ENCODE assay signal across 9 cellular contexts in the genomic region with DNA sequence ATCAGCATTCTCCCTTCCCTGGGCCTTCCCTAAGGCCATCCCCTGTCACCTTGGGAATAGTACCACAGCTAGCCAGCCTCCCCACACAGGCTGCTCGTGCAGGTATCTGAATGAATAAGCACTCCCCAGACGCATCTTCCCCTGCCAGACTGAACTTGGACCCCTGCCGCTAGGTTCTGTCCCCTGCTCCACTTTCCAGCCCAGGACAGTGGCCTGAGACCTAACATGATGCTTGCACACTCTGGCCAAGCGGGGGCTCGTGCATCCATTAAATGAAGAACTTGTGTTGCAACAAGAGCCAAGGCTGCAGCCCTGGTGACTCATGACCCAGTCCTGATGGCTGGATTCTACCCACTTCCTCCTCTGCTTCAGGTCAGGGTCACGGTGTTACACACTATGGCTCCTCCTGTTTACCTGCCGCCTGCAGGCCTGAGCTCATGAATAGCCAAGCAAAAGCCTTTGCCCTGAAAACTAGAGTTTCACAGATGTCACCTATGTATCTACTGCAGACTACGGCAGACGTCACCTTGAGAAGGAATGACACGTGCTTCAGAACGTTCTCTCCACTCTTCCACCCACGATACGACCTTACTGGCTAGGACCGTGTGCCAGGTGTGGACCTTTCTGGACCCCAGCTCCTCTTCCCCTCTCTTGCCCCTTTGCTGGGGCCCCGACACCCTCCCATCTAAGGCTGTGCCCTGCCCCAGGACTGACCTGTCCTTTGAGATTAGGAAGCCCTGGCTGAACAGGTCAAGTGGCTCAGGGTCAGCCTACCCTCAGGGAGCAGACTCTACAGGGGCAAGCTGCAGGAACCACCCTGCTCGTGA. TPM values are rescaled to one million over a fixed set of nuclear protein-coding genes. Genes with fewer than 3 reads are reported as not detected.
DNase-seq lines count a peak whose midpoint lies in the region; ATAC-seq and TF ChIP-seq lines count a peak whose summit lies in the region.
"Had no signal": no experiment of that assay in that cellular context is flagged by ENCODE, and none has a peak within 500 bp of the region (broad histone marks: within the 10 kb centered on the region; RNA-seq: fewer than 3 reads in every experiment).

No MANE protein-coding gene starts in this region.

- H3K4me3 Mint-ChIP-seq in CD4-positive, CD25-positive, alpha-beta regulatory T cell = peak overlapping the region in 2 of 4 donors; percentile 59 to 79
- no peak overlapping the region for H3K4me3 Mint-ChIP-seq in endothelial cell (ENCODE audit: unreplicated experiment)

- no peak for TF ChIP-seq POLR2A in breast epithelium (IDR thresholded peaks at IDR 0.05)

- H3K27ac Mint-ChIP-seq in CD4-positive, CD25-positive, alpha-beta regulatory T cell = peak overlapping the region in 2 of 3 donors; percentile 8 to 44
- H3K27ac Mint-ChIP-seq in endothelial cell (ENCODE audit: unreplicated experiment) = no peak overlapping the region

- TF ChIP-seq CTCF in breast epithelium (IDR thresholded peaks at IDR 0.05) (no peak), endothelial cell (IDR thresholded peaks at IDR 0.05; ENCODE audit: unreplicated experiment) (no peak)

- H3K27me3 ChIP-seq in CD4-positive, CD25-positive, alpha-beta regulatory T cell (ENCODE audit: control insufficient read depth, insufficient read depth, low read length) = no peaks in the 10 kb centered on the region
- no peaks in the 10 kb centered on the region for H3K27me3 ChIP-seq in MG63
- no peaks in the 10 kb centered on the region for H3K27me3 ChIP-seq in breast epithelium
- H3K27me3 ChIP-seq: cardiac muscle cell had no signal

- H3K27ac ChIP-seq in CD4-positive, CD25-positive, alpha-beta regulatory T cell (ENCODE audit: insufficient read depth, low read length, poor library complexity, severe bottlenecking) = no peak overlapping the region
- H3K27ac ChIP-seq in breast epithelium = peak overlapping the region; percentile 65 to 87
- H3K27ac ChIP-seq: cardiac muscle cell had no signal

- H3K36me3 ChIP-seq in CD4-positive, CD25-positive, alpha-beta regulatory T cell (ENCODE audit: control insufficient read depth, insufficient read depth, low read length) = no peaks in the 10 kb centered on the region
- H3K36me3 ChIP-seq in MG63 (no peaks in the 10 kb centered on the region), breast epithelium (no peaks in the 10 kb centered on the region)
- H3K36me3 ChIP-seq: cardiac muscle cell had no signal

- peaks cover 9% of the 10 kb centered on the region for H3K4me1 ChIP-seq in CD4-positive, CD25-positive, alpha-beta regulatory T cell (ENCODE audit: control insufficient read depth, insufficient read depth, low read length, poor library complexity, severe bottlenecking)
- H3K4me1 ChIP-seq in breast epithelium = peaks cover 0 to 5% of the 10 kb centered on the region in 2 donors

- no peaks in the 10 kb centered on the region for H3K9me3 ChIP-seq in CD4-positive, CD25-positive, alpha-beta regulatory T cell (ENCODE audit: control insufficient read depth in 2 of 2, low read length in 2 of 2)
- H3K9me3 ChIP-seq in MG63 = no peaks in the 10 kb centered on the region
- no peaks in the 10 kb centered on the region for H3K9me3 ChIP-seq in breast epithelium

- peak in 1 of 3 donors; percentile 40 for DNase-seq in CD4-positive, CD25-positive, alpha-beta regulatory T cell
- DNase-seq in MG63 = peak; percentile 23
- DNase-seq in breast epithelium (ENCODE audit: low spot score in 2 of 2) = no peak
- peak; percentile 7 for DNase-seq in myocyte (ENCODE audit: low read depth)
- no peak for DNase-seq in hippocampal formation (lab: John Stamatoyannopoulos, UW)
- no peak for DNase-seq in endothelial cell (ENCODE audit: low spot score)

- peaks cover 11 to 58% (median 28%) of the 10 kb centered on the region in 4 donors for H3K4me1 Mint-ChIP-seq in CD4-positive, CD25-positive, alpha-beta regulatory T cell
- peaks cover 28% of the 10 kb centered on the region for H3K4me1 Mint-ChIP-seq in endothelial cell (ENCODE audit: unreplicated experiment)

- peaks cover 4% of the 10 kb centered on the region for H3K27me3 Mint-ChIP-seq in CD4-positive, CD25-positive, alpha-beta regulatory T cell
- peaks cover 12% of the 10 kb centered on the region for H3K27me3 Mint-ChIP-seq in endothelial cell (ENCODE audit: unreplicated experiment)

- no peaks in the 10 kb centered on the region for H3K36me3 Mint-ChIP-seq in CD4-positive, CD25-positive, alpha-beta regulatory T cell
- H3K36me3 Mint-ChIP-seq in endothelial cell (ENCODE audit: low read depth, unreplicated experiment) = peaks cover 9% of the 10 kb centered on the region

- no peaks in the 10 kb centered on the region for H3K9me3 Mint-ChIP-seq in CD4-positive, CD25-positive, alpha-beta regulatory T cell
- H3K9me3 Mint-ChIP-seq in endothelial cell (ENCODE audit: unreplicated experiment) = no peaks in the 10 kb centered on the region

- ATAC-seq in CD4-positive, CD25-positive, alpha-beta regulatory T cell (ENCODE audit: low read depth in 2 of 2) = peak; percentile 69 to 71
- ATAC-seq in GM21381 (IDR thresholded peaks at IDR 0.05; ENCODE audit: unreplicated experiment) (peak; percentile 54), HG02642 (IDR thresholded peaks at IDR 0.05; ENCODE audit: poor library complexity, unreplicated experiment) (no peak)

- no peak overlapping the region for H3K4me3 ChIP-seq in CD4-positive, CD25-positive, alpha-beta regulatory T cell (ENCODE audit: low read depth, low read length)
- H3K4me3 ChIP-seq in MG63 (no peak overlapping the region), breast epithelium (peak overlapping the region in 1 of 3 donors; percentile 4)
- H3K4me3 ChIP-seq: cardiac muscle cell had no signal

- intact Hi-C loops in breast epithelium (cut with DNase I; ENCODE audit: low total_unique reads) = no loop called here

RNA-seq across cellular contexts. Expression of a gene that starts 6.5 kb away (rescaled TPM):
- 2.9 TPM for total RNA-seq in CD4-positive, CD25-positive, alpha-beta regulatory T cell
- polyA plus RNA-seq in CD4-positive, CD25-positive, alpha-beta regulatory T cell = 10 to 100 TPM in 3 of 4 donors, 1 to 10 TPM in 1; 4.4 to 16.0 (median 14.2) TPM
- 0.59 and 0.92 TPM in 2 replicates for total RNA-seq in MG63 (2014; rRNA removed; shearing (Covaris generic); ENCODE audit: low replicate concordance)
- total RNA-seq in breast epithelium (10 to 100 TPM; 37.9 to 61.8 (median 42.9) TPM), myocyte (8.6 and 10.3 TPM in 2 replicates), endothelial cell (ENCODE audit: unreplicated experiment) (22.5 TPM)
- 5.1 TPM for polyA plus RNA-seq in myocyte (2012)

RNA-seq across cellular contexts. Expression of a gene that starts 24.7 kb away (rescaled TPM):
- 75.9 TPM for total RNA-seq in CD4-positive, CD25-positive, alpha-beta regulatory T cell
- polyA plus RNA-seq in CD4-positive, CD25-positive, alpha-beta regulatory T cell = 10 to 100 TPM in 2 of 4 donors, 1 to 10 TPM in 2; 6.7 to 13.6 (median 10.2) TPM
- total RNA-seq in MG63 (2014; rRNA removed; shearing (Covaris generic); ENCODE audit: low replicate concordance) = 18.1 and 39.1 TPM in 2 replicates
- total RNA-seq in breast epithelium = 100 to 1,000 TPM in 1 of 3 donors, 10 to 100 TPM in 2; 80.5 to 115 (median 98.6) TPM
- 89.5 and 93.8 TPM in 2 replicates for total RNA-seq in myocyte
- polyA plus RNA-seq in myocyte (2012) = 14.5 TPM
- 49.1 TPM for total RNA-seq in endothelial cell (ENCODE audit: unreplicated experiment)

Comparison
In these comparisons a context has a peak if more than half of its experiments do, and no peak if none do; other contexts are left out.
1. DNase-seq: peak in MG63 (single experiment) and myocyte (single experiment); none in breast epithelium (0 of 2), hippocampal formation (0 of 2) and endothelial cell (single experiment).